ENCODE assay signal across 17 cellular contexts in the genomic region with DNA sequence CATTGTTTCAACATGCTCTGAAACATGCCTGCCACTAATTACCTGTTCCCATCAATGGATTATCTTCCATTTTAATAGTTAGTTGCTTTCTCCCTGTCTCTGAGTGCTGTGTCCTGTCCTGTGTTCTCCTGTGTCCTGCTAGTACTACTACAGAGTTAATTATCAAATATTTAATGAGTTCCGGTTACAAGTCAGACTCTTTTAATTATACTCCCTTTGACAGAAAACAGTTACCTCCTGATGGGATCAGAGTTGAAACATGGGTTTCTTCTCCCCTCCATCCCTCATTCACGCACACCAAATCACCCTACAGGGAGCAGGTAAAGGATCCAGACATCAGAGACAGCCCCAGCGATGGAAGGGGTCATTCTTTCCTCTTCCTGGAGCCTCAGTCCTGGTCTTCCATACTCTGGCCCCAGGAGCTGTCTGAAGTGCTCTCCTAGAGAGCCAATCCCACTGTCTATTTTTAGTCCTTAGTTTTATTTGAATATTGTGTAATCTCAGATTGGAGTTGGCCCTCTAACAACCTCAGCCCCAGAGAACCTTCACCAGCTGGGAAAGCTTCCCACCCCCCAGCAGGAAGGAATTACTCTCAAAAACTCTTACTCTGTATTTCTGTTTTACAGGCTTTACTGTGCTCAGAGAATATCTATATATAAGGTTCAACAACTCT.
A peak's percentile ranks its signal among the peaks of the same experiment; 100 is the strongest.
DNase-seq lines count a peak whose midpoint lies in the region; ATAC-seq and TF ChIP-seq lines count a peak whose summit lies in the region.
"Had no signal": no experiment of that assay in that cellular context is flagged by ENCODE, and none has a peak within 500 bp of the region (broad histone marks: within the 10 kb centered on the region; RNA-seq: fewer than 3 reads in every experiment).

No MANE protein-coding gene starts in this region.

- ATAC-seq in left lobe of liver, result peak; percentile 89
- peak; percentile 37 to 49 for ATAC-seq in upper lobe of left lung (ENCODE audit: low FRiP score in 2 of 2)
- no peak for ATAC-seq in HG02885 (IDR thresholded peaks at IDR 0.05; ENCODE audit: poor library complexity, unreplicated experiment)
- ATAC-seq: activated CD4-positive, CD25-positive, alpha-beta regulatory T cell treated with anti-CD3 and anti-CD28 coated beads, Interleukin-2, amount 50 U/mL, for 24 hours; esophagus mucosa had no signal

- H3K79me2 ChIP-seq in GM23248 (ENCODE audit: insufficient read depth), result no peaks in the 10 kb centered on the region

- peak in 1 of 4 donors; percentile 26 for TF ChIP-seq POLR2A in upper lobe of left lung (IDR thresholded peaks at IDR 0.05)

- WGBS in GM23248 (ENCODE audit: low coverage in 1 of 2, low lambda C conversion rate in 2 of 2, missing lambda C conversion rate in 2 of 2), 2 experiments, result 32 to 35% methylated on average over 3 of the region's 3 CpGs
- 70 to 72% methylated on average over 3 of the region's 3 CpGs for WGBS in upper lobe of left lung, 2 donors

- TF ChIP-seq EP300 in upper lobe of left lung (IDR thresholded peaks at IDR 0.05), result no peak

- H4K20me1 ChIP-seq in GM23248 (ENCODE audit: insufficient read depth), result no peaks in the 10 kb centered on the region
- H4K20me1 ChIP-seq: BLaER1 had no signal

- H3K4me1 ChIP-seq in GM23248 (ENCODE audit: insufficient read depth) (peaks cover 2% of the 10 kb centered on the region), upper lobe of left lung (peaks cover 0 to 13% (median 6%) of the 10 kb centered on the region in 4 donors)

- H3K9me3 ChIP-seq in GM23248 (ENCODE audit: low read depth) (no peaks in the 10 kb centered on the region), upper lobe of left lung (no peaks in the 10 kb centered on the region)

- no peaks in the 10 kb centered on the region for H3K9me2 ChIP-seq in GM23248 (ENCODE audit: insufficient read depth)

- H3K27ac ChIP-seq in GM23248 (no peak overlapping the region), upper lobe of left lung (no peak overlapping the region)
- H3K27ac ChIP-seq: BLaER1, skin epidermis had no signal

- peak; percentile 17 for DNase-seq in GM23248
- DNase-seq in choroid plexus epithelial cell (ENCODE audit: low read depth), result peak; percentile 48
- peak; percentile 64 for DNase-seq in left lobe of liver (ENCODE audit: low spot score)
- peak in 1 of 2 donors; percentile 40 for DNase-seq in upper lobe of left lung
- DNase-seq in activated CD8-positive, alpha-beta memory T cell treated with anti-CD3 and anti-CD28 coated beads for 24 hours, result no peak
- DNase-seq in SKM-1 treated with dmso at 0.1 percent for 144 hours (lab: John Stamatoyannopoulos, UW; ENCODE audit: unreplicated experiment), result no peak
- DNase-seq: GDM1; NCI-H1105 treated with DMSO at 0.1 percent for 48 hours; NCI-H2107; NCI-H524 treated with DMSO at 0.1 percent for 48 hours; SHP77 treated with DMSO at 0.1 percent for 48 hours; stimulated activated CD4-positive, alpha-beta T cell treated with anti-CD3 and anti-CD28 coated beads, Interleukin-4, amount 100 ng/mL, for 1 hour had no signal

- H3K4me2 ChIP-seq in GM23248 (ENCODE audit: unreplicated experiment), result no peak overlapping the region

- no peak overlapping the region for H2AFZ ChIP-seq in GM23248

- 0 out of 2 replicates have a peak, but pooled peaks cover 8% of the 10 kb centered on the region for H3K27me3 ChIP-seq in GM23248 (replicated peaks; ENCODE audit: insufficient read depth)
- H3K27me3 ChIP-seq in upper lobe of left lung, result no peaks in the 10 kb centered on the region
- H3K27me3 ChIP-seq: BLaER1 had no signal

- no peaks in the 10 kb centered on the region for H3K36me3 ChIP-seq in GM23248 (ENCODE audit: low read depth)
- H3K36me3 ChIP-seq in upper lobe of left lung, result no peaks in the 10 kb centered on the region
- H3K36me3 ChIP-seq: BLaER1 had no signal

- H3K4me3 ChIP-seq in GM23248 (no peak overlapping the region), choroid plexus epithelial cell (ENCODE audit: low read depth, low read length) (no peak overlapping the region), upper lobe of left lung (peak overlapping the region in 2 of 4 donors; percentile 18 to 19)
- H3K4me3 ChIP-seq: BLaER1, skin epidermis had no signal

- TF ChIP-seq CTCF in choroid plexus epithelial cell (conservative IDR thresholded peaks at IDR 0.05; ENCODE audit: low read depth, low read length) (no peak), upper lobe of left lung (IDR thresholded peaks at IDR 0.05) (no peak)

- H3K9ac ChIP-seq in GM23248, result no peak overlapping the region
- H3K9ac ChIP-seq: BLaER1 had no signal

- in situ Hi-C loops in GM23248 (cut with MboI), result no loop called here

- peaks cover 2% of the 10 kb centered on the region for H3F3A ChIP-seq in GM23248 (ENCODE audit: insufficient read depth)

Comparison
In these comparisons a context has a peak if more than half of its experiments do, and no peak if none do; other contexts are left out.
1. DNase-seq: peak in GM23248 (single experiment), choroid plexus epithelial cell (single experiment) and left lobe of liver (single experiment); none in activated CD8-positive, alpha-beta memory T cell treated with anti-CD3 and anti-CD28 coated beads for 24 hours (single experiment) and SKM-1 treated with dmso at 0.1 percent for 144 hours (single experiment).